10 cellular contexts compared by ENCODE assay signal in the genomic region with DNA sequence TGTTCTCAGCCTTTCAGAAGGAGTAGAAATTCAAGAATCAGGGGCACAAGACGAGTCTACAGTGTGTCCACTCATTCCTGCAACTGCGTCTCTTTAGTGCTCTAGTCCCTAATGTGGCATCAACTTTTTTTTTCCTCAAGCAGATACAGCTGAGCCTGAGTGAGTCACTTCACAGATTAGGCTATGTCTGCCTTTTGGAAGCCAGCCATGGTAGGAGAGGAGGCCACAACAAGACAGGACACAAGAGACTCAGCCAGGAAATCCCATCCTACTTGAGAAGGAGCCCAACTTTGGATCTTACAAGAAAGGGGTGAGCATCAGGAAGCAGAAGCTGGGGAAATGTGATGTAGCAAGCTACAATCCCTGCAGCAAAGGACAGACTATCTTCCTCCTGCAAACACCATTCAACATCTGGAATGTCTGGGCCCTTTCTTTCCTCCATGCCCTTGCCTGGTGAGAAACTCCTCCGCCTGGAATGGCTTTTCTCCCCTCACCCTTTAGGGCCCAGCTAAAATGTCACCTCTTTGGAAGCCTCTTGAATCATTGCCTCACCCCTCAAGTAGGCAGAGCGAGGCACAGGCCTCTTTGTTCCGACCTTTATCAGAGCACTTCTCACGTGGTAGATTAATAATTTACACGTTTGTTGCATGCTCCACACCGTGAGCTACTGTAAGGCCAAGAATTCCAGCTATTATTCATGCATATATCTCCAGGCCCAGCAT.
DNase-seq lines count a peak whose midpoint lies in the region; ATAC-seq and TF ChIP-seq lines count a peak whose summit lies in the region.
"Had no signal": no experiment of that assay in that cellular context is flagged by ENCODE, and none has a peak within 500 bp of the region (broad histone marks: within the 10 kb centered on the region; RNA-seq: fewer than 3 reads in every experiment).

No MANE protein-coding gene starts in this region.

- POLR2A ChIA-PET in AG04449 (lab: Yijun Ruan, JAX) = no interaction called here
- POLR2A ChIA-PET in CD8-positive, alpha-beta memory T cell (lab: Charles Lee) = no interaction called here

- no peaks in the 10 kb centered on the region for H3K36me3 Mint-ChIP-seq in natural killer cell treated with Interleukin-12 subunit alpha and Interleukin-12 subunit beta and Interleukin-15 and Interleukin-18, amount 100 ng/mL, for 72 hours
- peaks cover 0 to 5% (median 0%) of the 10 kb centered on the region in 3 donors for H3K36me3 Mint-ChIP-seq in CD8-positive, alpha-beta memory T cell

- CTCF ChIA-PET in AG04449 (lab: Yijun Ruan, JAX) = interaction anchor here (0.7 to 1.5 kb wide), 3 partner anchors 23 to 178 kb away, joined by 3 to 5 read pairs (median 4); no protein-coding TSS in a partner anchor
- CTCF ChIA-PET in CD8-positive, alpha-beta memory T cell (lab: Charles Lee) = no interaction called here

- WGBS in mesodermal cell (ENCODE audit: insufficient coverage in 2 of 2), 2 experiments = 85 to 86% methylated on average over 8 of the region's 8 CpGs

- H3K4me3 ChIP-seq in AG04449 (ENCODE audit: low read depth, low read length) (no peak overlapping the region), epithelial cell of proximal tubule (ENCODE audit: low read depth, low read length) (no peak overlapping the region), mesodermal cell (ENCODE audit: extremely low read depth, insufficient read depth, low read length, poor library complexity, severe bottlenecking) (no peak overlapping the region)
- no peak overlapping the region for H3K4me3 ChIP-seq in CD8-positive, alpha-beta memory T cell (ENCODE audit: low read length)

- DNase-seq in AG04449 (ENCODE audit: low read depth, low spot score) = peak; percentile 40
- DNase-seq in M059J (ENCODE audit: low read depth) = peak; percentile 88
- peak; percentile 64 for DNase-seq in epithelial cell of proximal tubule (ENCODE audit: low read depth)
- no peak for DNase-seq in NCI-H1048 (lab: John Stamatoyannopoulos, UW)
- no peak for DNase-seq in natural killer cell treated with Interleukin-12 subunit alpha and Interleukin-12 subunit beta and Interleukin-15 and Interleukin-18, amount 100 ng/mL, for 72 hours (ENCODE audit: low spot score)
- no peak for DNase-seq in CD8-positive, alpha-beta memory T cell

- no peaks in the 10 kb centered on the region for H3K4me1 Mint-ChIP-seq in natural killer cell treated with Interleukin-12 subunit alpha and Interleukin-12 subunit beta and Interleukin-15 and Interleukin-18, amount 100 ng/mL, for 72 hours (ENCODE audit: low read depth in 2 of 2)
- H3K4me1 Mint-ChIP-seq in CD8-positive, alpha-beta memory T cell = no peaks in the 10 kb centered on the region

- H3K36me3 ChIP-seq in mesodermal cell (ENCODE audit: control insufficient read depth, insufficient read depth, low read length) = peaks cover 15% of the 10 kb centered on the region
- H3K36me3 ChIP-seq in CD8-positive, alpha-beta memory T cell (ENCODE audit: insufficient read depth, low read length) = no peaks in the 10 kb centered on the region

- no peak overlapping the region for H3K27ac Mint-ChIP-seq in natural killer cell treated with Interleukin-12 subunit alpha and Interleukin-12 subunit beta and Interleukin-15 and Interleukin-18, amount 100 ng/mL, for 72 hours
- peak overlapping the region in 1 of 8 donors; percentile 16 for H3K27ac Mint-ChIP-seq in CD8-positive, alpha-beta memory T cell

- H3K9me3 ChIP-seq in mesodermal cell (ENCODE audit: control insufficient read depth, low read length) = peaks cover 4% of the 10 kb centered on the region
- H3K9me3 ChIP-seq in CD8-positive, alpha-beta memory T cell (ENCODE audit: low read length) = no peaks in the 10 kb centered on the region

- TF ChIP-seq CTCF in AG04449 (IDR thresholded peaks at IDR 0.05; ENCODE audit: insufficient read depth, low read length, missing control alignments) (no peak), epithelial cell of proximal tubule (conservative IDR thresholded peaks at IDR 0.05; ENCODE audit: low read depth, low read length) (no peak)

- ATAC-seq in natural killer cell treated with Interleukin-12 subunit alpha and Interleukin-12 subunit beta and Interleukin-15 and Interleukin-18, amount 100 ng/mL, for 72 hours = no peak
- no peak for ATAC-seq in GM18909 (IDR thresholded peaks at IDR 0.05; ENCODE audit: poor library complexity, unreplicated experiment)

- H3K4me3 Mint-ChIP-seq in natural killer cell treated with Interleukin-12 subunit alpha and Interleukin-12 subunit beta and Interleukin-15 and Interleukin-18, amount 100 ng/mL, for 72 hours = no peak overlapping the region
- no peak overlapping the region for H3K4me3 Mint-ChIP-seq in CD8-positive, alpha-beta memory T cell

- peaks cover 5% of the 10 kb centered on the region for H3K4me1 ChIP-seq in mesodermal cell (ENCODE audit: control insufficient read depth, insufficient read depth, low read length, poor library complexity, severe bottlenecking)
- no peaks in the 10 kb centered on the region for H3K4me1 ChIP-seq in CD8-positive, alpha-beta memory T cell (ENCODE audit: insufficient read depth, low read length)
- H3K4me1 ChIP-seq: parathyroid adenoma had no signal

- H3K27me3 Mint-ChIP-seq in natural killer cell treated with Interleukin-12 subunit alpha and Interleukin-12 subunit beta and Interleukin-15 and Interleukin-18, amount 100 ng/mL, for 72 hours = peaks cover 9 to 28% of the 10 kb centered on the region in 2 donors
- H3K27me3 Mint-ChIP-seq in CD8-positive, alpha-beta memory T cell = peaks cover 11% of the 10 kb centered on the region in 2 donors

- H3K9me3 Mint-ChIP-seq in natural killer cell treated with Interleukin-12 subunit alpha and Interleukin-12 subunit beta and Interleukin-15 and Interleukin-18, amount 100 ng/mL, for 72 hours = no peaks in the 10 kb centered on the region
- peaks cover 0 to 2% (median 0%) of the 10 kb centered on the region in 5 donors for H3K9me3 Mint-ChIP-seq in CD8-positive, alpha-beta memory T cell

- no peaks in the 10 kb centered on the region for H3K27me3 ChIP-seq in CD8-positive, alpha-beta memory T cell (ENCODE audit: insufficient read depth, low read length, poor library complexity, severe bottlenecking)

- peak overlapping the region; percentile 33 for H3K27ac ChIP-seq in mesodermal cell (ENCODE audit: low read depth, low read length, severe bottlenecking)
- no peak overlapping the region for H3K27ac ChIP-seq in CD8-positive, alpha-beta memory T cell (ENCODE audit: low read depth, low read length)
- H3K27ac ChIP-seq: C4-2B, parathyroid adenoma had no signal

Comparison
In these comparisons a context has a peak if more than half of its experiments do, and no peak if none do; other contexts are left out.
1. DNase-seq: peak in AG04449 (single experiment), M059J (single experiment) and epithelial cell of proximal tubule (single experiment); none in NCI-H1048 (single experiment), natural killer cell treated with Interleukin-12 subunit alpha and Interleukin-12 subunit beta and Interleukin-15 and Interleukin-18, amount 100 ng/mL, for 72 hours (single experiment) and CD8-positive, alpha-beta memory T cell (0 of 5).